In the genomic region with DNA sequence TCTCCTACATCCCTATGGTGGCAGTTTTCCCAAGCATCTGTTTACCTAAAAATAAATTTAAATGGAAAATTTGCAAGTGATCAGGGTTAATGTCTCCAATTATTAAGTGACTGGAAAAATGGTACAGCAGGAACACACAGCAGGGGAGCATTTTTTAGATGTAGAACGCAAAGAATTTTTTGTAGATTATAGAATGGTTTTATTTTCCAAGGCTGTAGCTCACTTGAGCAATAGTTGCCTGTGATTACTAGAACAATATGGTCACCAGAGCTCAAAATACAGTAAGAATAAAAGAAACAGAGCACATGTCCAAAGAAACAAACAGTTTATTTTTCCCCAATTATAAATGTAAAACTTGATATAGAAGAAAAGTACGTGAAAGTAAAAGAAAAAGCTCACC, we compare ENCODE assay signal across 19 cellular contexts.
"Had no signal": no experiment of that assay in that cellular context is flagged by ENCODE, and none has a peak within 500 bp of the region (broad histone marks: within the 10 kb centered on the region; RNA-seq: fewer than 3 reads in every experiment).

No MANE protein-coding gene starts in this region.

- FAIRE-seq: HepG2 had no signal

- H3K9me3 ChIP-seq: MG63, SK-N-SH had no signal

- H3K4me3 ChIP-seq: MG63 had no signal

- H3K27me3 ChIP-seq: MG63 had no signal

- ATAC-seq: HepG2 had no signal

- DNase-seq: IMR-90, Karpas-422, KG1, MG63, NCI-H1092, NCI-H1417 treated with DMSO at 0.1 percent for 48 hours, NCI-H146, NCI-H1930, NCI-H2081, NCI-H2107, NCI-H345, NCI-H510A, NCI-H524 treated with DMSO at 0.1 percent for 48 hours, NCI-H774, SHP77, SK-N-SH, SW 1271 had no signal

- H3K9ac ChIP-seq: SK-N-SH had no signal

- H3K36me3 ChIP-seq: MG63 had no signal

- H3K27ac ChIP-seq: RWPE1 had no signal

- H3K4me2 ChIP-seq: SK-N-SH had no signal
